Comparison of ENCODE assay signal across 1 cellular context in the genomic region with DNA sequence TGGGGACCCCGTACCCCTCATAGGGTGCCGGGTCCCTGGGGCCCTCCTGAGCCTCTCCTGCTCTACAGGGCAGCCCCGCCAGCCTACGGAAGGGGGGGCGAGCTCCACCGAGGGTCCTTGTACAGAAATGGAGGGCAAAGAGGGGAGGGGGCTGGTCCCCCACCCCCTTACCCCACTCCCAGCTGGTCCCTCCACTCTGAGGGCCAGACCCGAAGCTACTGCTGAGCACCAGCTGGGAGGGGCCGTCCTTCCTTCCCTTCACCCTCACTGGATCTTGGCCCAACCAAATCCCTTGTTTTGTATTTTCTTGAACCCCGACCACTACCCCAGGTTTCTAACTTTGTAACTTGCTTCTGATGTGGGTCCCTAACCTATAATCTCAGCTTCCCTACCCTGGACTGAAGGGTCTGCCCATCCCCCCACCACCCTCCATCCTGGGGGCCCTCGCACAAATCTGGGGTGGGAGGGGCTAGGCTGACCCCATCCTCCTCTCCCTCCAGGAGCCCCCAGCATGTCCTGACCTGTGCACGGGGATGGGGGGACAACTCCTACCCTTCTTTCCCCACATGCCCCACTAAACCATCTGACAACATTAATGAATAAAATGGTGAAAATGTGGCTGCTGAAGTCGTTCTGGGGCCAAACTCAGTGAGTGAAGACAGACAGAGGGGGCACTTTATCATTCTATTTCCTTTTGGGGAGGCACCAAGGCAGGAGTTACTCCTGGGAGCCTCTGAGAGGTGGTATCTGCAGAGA.
TF ChIP-seq lines count a peak whose summit lies in the region.

No MANE protein-coding gene starts in this region.

TF ChIP-seq in endothelial cell of umbilical vein, 7 proteins besides CTCF, POLR2A, EP300 and RAD21:
- TF ChIP-seq POLR2AphosphoS5 (IDR thresholded peaks at IDR 0.05; ENCODE audit: insufficient read depth, low read depth, low read length): no peak
- no peak for TF ChIP-seq MYC (IDR thresholded peaks at IDR 0.05; ENCODE audit: low read depth, low read length)
- TF ChIP-seq EZH2 (IDR thresholded peaks at IDR 0.05; ENCODE audit: borderline replicate concordance, low read depth, low read length, severe bottlenecking): no peak
- no peak for TF ChIP-seq JUN (IDR thresholded peaks at IDR 0.05; ENCODE audit: borderline replicate concordance, insufficient read depth, insufficient read length, low read depth)
- TF ChIP-seq GATA2 (IDR thresholded peaks at IDR 0.05; ENCODE audit: insufficient read depth, insufficient read length, low read depth, low read length): no peak
- TF ChIP-seq, protein P1, sequence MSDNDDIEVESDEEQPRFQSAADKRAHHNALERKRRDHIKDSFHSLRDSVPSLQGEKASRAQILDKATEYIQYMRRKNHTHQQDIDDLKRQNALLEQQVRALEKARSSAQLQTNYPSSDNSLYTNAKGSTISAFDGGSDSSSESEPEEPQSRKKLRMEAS (IDR thresholded peaks at IDR 0.05; ENCODE audit: insufficient read depth, insufficient read length): no peak
- TF ChIP-seq FOS (IDR thresholded peaks at IDR 0.05; ENCODE audit: borderline replicate concordance, insufficient read depth, low read length): no peak
